Comparison of ENCODE assay signal across 8 cellular contexts in the genomic region with DNA sequence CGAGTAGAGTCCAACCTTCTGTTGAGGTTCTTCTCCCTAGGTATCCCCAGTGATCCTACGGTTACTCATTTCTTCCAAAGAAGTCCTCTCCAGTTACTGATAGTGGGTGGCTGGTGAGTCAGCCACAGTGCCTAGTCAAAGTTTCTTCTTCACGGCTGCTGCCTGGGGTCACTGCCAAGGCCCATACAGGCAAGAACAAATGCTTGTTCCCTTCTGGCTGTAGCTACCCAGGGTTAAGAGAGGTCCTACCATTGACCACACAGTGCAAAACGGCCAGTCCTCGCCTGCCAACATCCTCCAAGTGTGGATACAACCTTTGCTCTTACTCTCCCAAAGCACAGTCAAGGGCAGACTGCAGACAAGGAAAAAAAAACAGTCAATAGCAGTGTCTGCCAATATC. TPM values are rescaled to one million over a fixed set of nuclear protein-coding genes. Genes with fewer than 3 reads are reported as not detected.
A peak's percentile ranks its signal among the peaks of the same experiment; 100 is the strongest.
DNase-seq lines count a peak whose midpoint lies in the region; ATAC-seq lines count a peak whose summit lies in the region.

No MANE protein-coding gene starts in this region.

- DNase-seq in M059J (ENCODE audit: low read depth) (peak; percentile 80), hepatic stellate cell (ENCODE audit: low spot score) (peak; percentile 44), NCI-H1417 treated with DMSO at 0.1 percent for 48 hours (lab: John Stamatoyannopoulos, UW) (no peak), GDM1 (lab: John Stamatoyannopoulos, UW) (no peak), HuH-7 (ENCODE audit: low spot score) (no peak)
- DNase-seq in activated naive CD8-positive, alpha-beta T cell treated with anti-CD3 and anti-CD28 coated beads for 36 hours = peak; percentile 48
- DNase-seq in stimulated activated CD8-positive, alpha-beta memory T cell treated with anti-CD3 and anti-CD28 coated beads, Interleukin-12 subunit alpha, Interleukin-12 subunit beta, amount 100 ng/mL, for 4 hours (ENCODE audit: low read depth) = peak; percentile 4

- H3K9me3 Mint-ChIP-seq in activated naive CD8-positive, alpha-beta T cell treated with anti-CD3 and anti-CD28 coated beads for 36 hours = no peaks in the 10 kb centered on the region

- no peak for ATAC-seq in GM18502 (IDR thresholded peaks at IDR 0.05; ENCODE audit: poor library complexity, unreplicated experiment)

- peak overlapping the region; percentile 42 for H3K27ac Mint-ChIP-seq in activated naive CD8-positive, alpha-beta T cell treated with anti-CD3 and anti-CD28 coated beads for 36 hours

- no peak overlapping the region for H3K4me3 Mint-ChIP-seq in activated naive CD8-positive, alpha-beta T cell treated with anti-CD3 and anti-CD28 coated beads for 36 hours

- H3K27me3 Mint-ChIP-seq in activated naive CD8-positive, alpha-beta T cell treated with anti-CD3 and anti-CD28 coated beads for 36 hours = no peaks in the 10 kb centered on the region

- H3K4me1 Mint-ChIP-seq in activated naive CD8-positive, alpha-beta T cell treated with anti-CD3 and anti-CD28 coated beads for 36 hours = peaks cover 27% of the 10 kb centered on the region

- H3K36me3 Mint-ChIP-seq in activated naive CD8-positive, alpha-beta T cell treated with anti-CD3 and anti-CD28 coated beads for 36 hours = no peaks in the 10 kb centered on the region

RNA-seq across cellular contexts. Expression of gene PTPN4, which starts 2.9 kb away (rescaled TPM):
- total RNA-seq in M059J (2014; rRNA removed; shearing (Covaris generic)) = 10.1 and 12.9 TPM in 2 replicates
- 10 to 100 TPM; 32.9 to 34.7 TPM for total RNA-seq in activated naive CD8-positive, alpha-beta T cell treated with anti-CD3 and anti-CD28 coated beads for 36 hours

Comparison
In these comparisons a context has a peak if more than half of its experiments do, and no peak if none do; other contexts are left out.
1. DNase-seq: peak in M059J (single experiment), activated naive CD8-positive, alpha-beta T cell treated with anti-CD3 and anti-CD28 coated beads for 36 hours (single experiment), hepatic stellate cell (single experiment) and stimulated activated CD8-positive, alpha-beta memory T cell treated with anti-CD3 and anti-CD28 coated beads, Interleukin-12 subunit alpha, Interleukin-12 subunit beta, amount 100 ng/mL, for 4 hours (single experiment); none in NCI-H1417 treated with DMSO at 0.1 percent for 48 hours (single experiment), GDM1 (single experiment) and HuH-7 (single experiment).